21 cellular contexts compared by ENCODE assay signal in the genomic region with DNA sequence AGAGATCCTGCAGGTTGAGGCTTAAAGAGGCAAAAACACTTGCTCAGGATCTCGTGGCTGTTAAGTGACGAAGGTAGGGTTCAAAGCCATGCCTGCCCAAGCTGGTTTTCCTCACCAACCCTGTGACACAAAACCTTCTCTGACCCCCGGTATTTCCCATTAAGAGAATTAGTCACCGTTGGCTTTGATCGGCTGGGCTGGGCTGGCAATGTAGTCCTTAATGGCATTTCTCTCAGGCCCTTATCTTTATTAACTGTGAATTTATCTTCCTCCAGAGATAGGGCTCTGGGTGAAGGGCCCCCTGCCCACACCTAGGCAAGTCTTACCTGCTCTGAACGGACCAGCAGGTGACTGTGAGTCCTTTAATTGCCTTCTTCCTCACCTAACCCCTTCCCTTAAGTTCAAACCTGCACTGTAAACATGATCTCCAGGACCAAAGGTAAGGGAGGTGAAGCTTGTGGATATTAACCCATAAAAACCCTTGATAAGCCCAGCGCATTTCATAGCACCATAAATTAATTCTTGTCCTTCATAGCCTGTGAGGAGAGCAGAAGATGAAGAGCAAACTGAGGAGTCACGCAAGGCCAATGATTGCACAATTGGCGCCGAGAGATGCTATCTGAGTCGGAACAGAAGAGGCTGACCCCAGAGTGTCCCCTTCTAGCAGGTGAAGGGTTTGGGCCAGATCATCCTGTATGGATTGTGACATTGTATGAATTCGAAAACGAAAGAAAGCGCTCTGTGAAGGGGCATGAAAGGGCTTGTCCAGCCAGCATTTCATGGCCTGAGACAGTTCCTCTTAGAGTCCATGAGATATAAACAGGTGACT.
DNase-seq lines count a peak whose midpoint lies in the region; ATAC-seq and TF ChIP-seq lines count a peak whose summit lies in the region.
"Had no signal": no experiment of that assay in that cellular context is flagged by ENCODE, and none has a peak within 500 bp of the region (broad histone marks: within the 10 kb centered on the region; RNA-seq: fewer than 3 reads in every experiment).

No MANE protein-coding gene starts in this region.

- no peak overlapping the region for H2AFZ ChIP-seq in SK-N-SH (ENCODE audit: low read depth)

- no peak overlapping the region for H3K9ac ChIP-seq in SK-N-SH

- no peaks in the 10 kb centered on the region for H3F3A ChIP-seq in SK-N-SH (replicated peaks; ENCODE audit: insufficient read depth)

- DNase-seq in DMS153 (lab: John Stamatoyannopoulos, UW) = peak; percentile 26
- peak; percentile 10 for DNase-seq in OCI-M1 (lab: John Stamatoyannopoulos, UW)
- DNase-seq in osteocyte (ENCODE audit: extremely low spot score, unreplicated experiment) = peak; percentile 54
- DNase-seq in ovary = no peak
- DNase-seq in SK-N-SH = no peak
- DNase-seq in activated T-cell treated with anti-CD3 and anti-CD28 coated beads, Interleukin-2, amount 50 U/mL, for 1 hour = no peak
- no peak for DNase-seq in cardiac septum (ENCODE audit: low spot score)
- DNase-seq: BE2C; Calu3; CD4-positive, alpha-beta memory T cell; HCEC 1CT; KBM-7; NCI-H1105 treated with DMSO at 0.1 percent for 48 hours; NCI-H187; NCI-H2107; NCI-H2227 treated with DMSO at 0.1 percent for 48 hours; NCI-H524; NCI-H82 had no signal

- TF ChIP-seq POLR2A in ovary (IDR thresholded peaks at IDR 0.05) = no peak

- H3K9me3 ChIP-seq in ovary (no peaks in the 10 kb centered on the region), SK-N-SH (no peaks in the 10 kb centered on the region)
- H3K9me3 ChIP-seq: BE2C, SJSA1 had no signal

- POLR2A ChIA-PET in SK-N-SH (lab: Yijun Ruan, JAX) = no interaction called here

- H3K4me3 Mint-ChIP-seq in osteocyte (ENCODE audit: unreplicated experiment) = no peak overlapping the region
- H3K4me3 Mint-ChIP-seq: CD4-positive, alpha-beta memory T cell had no signal

- H3K9me2 ChIP-seq in SK-N-SH = no peaks in the 10 kb centered on the region

- no peaks in the 10 kb centered on the region for H3K4me1 Mint-ChIP-seq in osteocyte (ENCODE audit: unreplicated experiment)
- H3K4me1 Mint-ChIP-seq: CD4-positive, alpha-beta memory T cell had no signal

- H3K27me3 ChIP-seq in ovary = no peaks in the 10 kb centered on the region
- no peaks in the 10 kb centered on the region for H3K27me3 ChIP-seq in SK-N-SH (ENCODE audit: insufficient read depth)
- H3K27me3 ChIP-seq: BE2C, SJSA1 had no signal

- WGBS in ovary, 3 donors = 85 to 87% (median 86%) methylated on average over 14 of the region's 14 CpGs
- 83% methylated on average over 14 of the region's 14 CpGs for WGBS in SK-N-SH (ENCODE audit: low lambda C conversion rate)

- peaks cover 8% of the 10 kb centered on the region for H3K9me3 Mint-ChIP-seq in osteocyte (ENCODE audit: unreplicated experiment)

- no peak overlapping the region for H3K4me2 ChIP-seq in SK-N-SH

- no peaks in the 10 kb centered on the region for H4K20me1 ChIP-seq in SK-N-SH (ENCODE audit: insufficient read depth)

- H3K27ac Mint-ChIP-seq in osteocyte (ENCODE audit: unreplicated experiment) = no peak overlapping the region
- H3K27ac Mint-ChIP-seq: CD4-positive, alpha-beta memory T cell had no signal

- no peak for TF ChIP-seq CTCF in osteocyte (IDR thresholded peaks at IDR 0.05)
- no peak for TF ChIP-seq CTCF in ovary (IDR thresholded peaks at IDR 0.05)
- TF ChIP-seq CTCF in SK-N-SH (IDR thresholded peaks at IDR 0.05) = no peak

- TF ChIP-seq EP300 in ovary (IDR thresholded peaks at IDR 0.05) (no peak), SK-N-SH (IDR thresholded peaks at IDR 0.05; ENCODE audit: borderline replicate concordance in 1 of 2, low read depth in 1 of 2, low read length in 1 of 2) (no peak)

- peaks cover 1% of the 10 kb centered on the region for H3K27me3 Mint-ChIP-seq in osteocyte (ENCODE audit: unreplicated experiment)
- H3K27me3 Mint-ChIP-seq: CD4-positive, alpha-beta memory T cell had no signal

- H3K4me3 ChIP-seq in ovary (no peak overlapping the region), SK-N-SH (ENCODE audit: low read depth in 2 of 2, low read length in 1 of 2) (no peak overlapping the region)
- H3K4me3 ChIP-seq: SJSA1 had no signal

- peak; percentile 72 for ATAC-seq in esophagus mucosa
- ATAC-seq: Panc1 had no signal

- H3K36me3 Mint-ChIP-seq in osteocyte (ENCODE audit: unreplicated experiment) = no peaks in the 10 kb centered on the region
- H3K36me3 Mint-ChIP-seq: CD4-positive, alpha-beta memory T cell had no signal

- TF ChIP-seq RAD21 in SK-N-SH (IDR thresholded peaks at IDR 0.05; ENCODE audit: low read length) = no peak

- no peaks in the 10 kb centered on the region for H3K4me1 ChIP-seq in ovary (ENCODE audit: insufficient read depth)
- no peaks in the 10 kb centered on the region for H3K4me1 ChIP-seq in SK-N-SH (ENCODE audit: control insufficient read depth in 1 of 2, insufficient read depth in 2 of 2, low read depth in 1 of 2, low read length in 1 of 2)
- H3K4me1 ChIP-seq: BE2C had no signal

- no peak overlapping the region for H3K27ac ChIP-seq in ovary
- H3K27ac ChIP-seq in SK-N-SH (ENCODE audit: low read depth in 2 of 2, low read length in 1 of 2) = no peak overlapping the region
- H3K27ac ChIP-seq: SJSA1 had no signal

- CTCF ChIA-PET in SK-N-SH (lab: Yijun Ruan, JAX) = no interaction called here

- no peaks in the 10 kb centered on the region for H3K79me2 ChIP-seq in SK-N-SH (ENCODE audit: insufficient read depth)

- H3K36me3 ChIP-seq in ovary (no peaks in the 10 kb centered on the region), SK-N-SH (replicated peaks in 1 of 2; ENCODE audit: control insufficient read depth in 1 of 2, insufficient read depth in 2 of 2, low read length in 1 of 2) (no peaks in the 10 kb centered on the region)
- H3K36me3 ChIP-seq: BE2C, SJSA1 had no signal

- intact Hi-C loops in ovary (cut with DNase I) (no loop called here), cardiac septum (cut with DNase I) (no loop called here)

TF ChIP-seq in SK-N-SH, 30 proteins besides CTCF, POLR2A, EP300 and RAD21:
- TF ChIP-seq RFX5 (IDR thresholded peaks at IDR 0.05; ENCODE audit: low read length) = no peak
- TF ChIP-seq, protein P1, sequence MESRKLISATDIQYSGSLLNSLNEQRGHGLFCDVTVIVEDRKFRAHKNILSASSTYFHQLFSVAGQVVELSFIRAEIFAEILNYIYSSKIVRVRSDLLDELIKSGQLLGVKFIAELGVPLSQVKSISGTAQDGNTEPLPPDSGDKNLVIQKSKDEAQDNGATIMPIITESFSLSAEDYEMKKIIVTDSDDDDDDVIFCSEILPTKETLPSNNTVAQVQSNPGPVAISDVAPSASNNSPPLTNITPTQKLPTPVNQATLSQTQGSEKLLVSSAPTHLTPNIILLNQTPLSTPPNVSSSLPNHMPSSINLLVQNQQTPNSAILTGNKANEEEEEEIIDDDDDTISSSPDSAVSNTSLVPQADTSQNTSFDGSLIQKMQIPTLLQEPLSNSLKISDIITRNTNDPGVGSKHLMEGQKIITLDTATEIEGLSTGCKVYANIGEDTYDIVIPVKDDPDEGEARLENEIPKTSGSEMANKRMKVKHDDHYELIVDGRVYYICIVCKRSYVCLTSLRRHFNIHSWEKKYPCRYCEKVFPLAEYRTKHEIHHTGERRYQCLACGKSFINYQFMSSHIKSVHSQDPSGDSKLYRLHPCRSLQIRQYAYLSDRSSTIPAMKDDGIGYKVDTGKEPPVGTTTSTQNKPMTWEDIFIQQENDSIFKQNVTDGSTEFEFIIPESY (IDR thresholded peaks at IDR 0.05; ENCODE audit: borderline replicate concordance, low read depth) = no peak
- TF ChIP-seq FOXM1 (IDR thresholded peaks at IDR 0.05; ENCODE audit: low read depth) = no peak
- no peak for TF ChIP-seq CHD2 (IDR thresholded peaks at IDR 0.05; ENCODE audit: low read length, partially characterized antibody)
- no peak for TF ChIP-seq MEF2A (IDR thresholded peaks at IDR 0.05; ENCODE audit: borderline replicate concordance, low read depth)
- TF ChIP-seq NFIC (IDR thresholded peaks at IDR 0.05; ENCODE audit: borderline replicate concordance) = no peak
- no peak for TF ChIP-seq YY1 (IDR thresholded peaks at IDR 0.05; ENCODE audit: low read depth)
- TF ChIP-seq FOXJ3 (CRISPR knock-in tag; IDR thresholded peaks at IDR 0.05) = no peak
- no peak for TF ChIP-seq RCOR1 (IDR thresholded peaks at IDR 0.05; ENCODE audit: low read length)

Comparison
In these comparisons a context has a peak if more than half of its experiments do, and no peak if none do; other contexts are left out.
1. DNase-seq: peak in DMS153 (single experiment), OCI-M1 (single experiment) and osteocyte (single experiment); none in ovary (0 of 5), SK-N-SH (single experiment), activated T-cell treated with anti-CD3 and anti-CD28 coated beads, Interleukin-2, amount 50 U/mL, for 1 hour (single experiment) and cardiac septum (single experiment).